Comparison of ENCODE assay signal across 8 cellular contexts in genomic region chr17:83081561-83082201, GRCh38. TPM values are rescaled to one million over a fixed set of nuclear protein-coding genes. Genes with fewer than 3 reads are reported as not detected.
DNase-seq lines count a peak whose midpoint lies in the region; TF ChIP-seq lines count a peak whose summit lies in the region.

No MANE protein-coding gene starts in this region.

- intact Hi-C loops in activated naive CD4-positive, alpha-beta T cell treated with anti-CD3 and anti-CD28 coated beads for 36 hours (cut with micrococcal nuclease), result loop anchor here (5.0 kb wide), 1 partner anchor 189 kb away; no protein-coding TSS in a partner anchor

- H3K9me3 Mint-ChIP-seq in activated naive CD4-positive, alpha-beta T cell treated with anti-CD3 and anti-CD28 coated beads for 36 hours, result no peaks in the 10 kb centered on the region

- H3K27ac ChIP-seq in coronary artery, result peak overlapping the region; percentile 94 to 98
- peak overlapping the region; percentile 78 for H3K27ac ChIP-seq in muscle layer of colon (ENCODE audit: low read depth, low read length)
- peak overlapping the region; percentile 44 for H3K27ac ChIP-seq in urinary bladder (ENCODE audit: low read depth)

- no peaks in the 10 kb centered on the region for H3K36me3 Mint-ChIP-seq in activated naive CD4-positive, alpha-beta T cell treated with anti-CD3 and anti-CD28 coated beads for 36 hours (ENCODE audit: low read depth)

- H3K4me1 ChIP-seq in muscle layer of colon (ENCODE audit: insufficient read depth, low read length) (peaks cover 30% of the 10 kb centered on the region), urinary bladder (ENCODE audit: insufficient read depth) (peaks cover 2% of the 10 kb centered on the region)

- H3K27ac Mint-ChIP-seq in activated naive CD4-positive, alpha-beta T cell treated with anti-CD3 and anti-CD28 coated beads for 36 hours, result no peak overlapping the region

- TF ChIP-seq CTCF in coronary artery (IDR thresholded peaks at IDR 0.05), result no peak

- no peaks in the 10 kb centered on the region for H3K9me3 ChIP-seq in muscle layer of colon (ENCODE audit: low read length)

- peaks cover 19% of the 10 kb centered on the region for H3K4me1 Mint-ChIP-seq in activated naive CD4-positive, alpha-beta T cell treated with anti-CD3 and anti-CD28 coated beads for 36 hours (ENCODE audit: low read depth)

- 57% methylated on average over 26 of the region's 26 CpGs for WGBS in urinary bladder

- peak overlapping the region; percentile 14 for H3K9ac ChIP-seq in muscle layer of colon (ENCODE audit: low read length)

- CTCF ChIA-PET in activated naive CD4-positive, alpha-beta T cell treated with anti-CD3 and anti-CD28 coated beads for 36 hours (lab: Charles Lee), result interaction anchor here (0.5 kb wide), 1 partner anchor 188 kb away, joined by 3 read pairs; no protein-coding TSS in a partner anchor

- no peak for DNase-seq in activated naive CD4-positive, alpha-beta T cell treated with anti-CD3 and anti-CD28 coated beads for 36 hours
- no peak for DNase-seq in activated naive CD4-positive, alpha-beta T cell treated with anti-CD3 and anti-CD28 coated beads, Interleukin-2, amount 50 U/mL, for 16 hours
- DNase-seq in coronary artery (ENCODE audit: low spot score) (no peak), GDM1 (lab: John Stamatoyannopoulos, UW) (no peak), SKM-1 treated with dmso at 0.1 percent for 144 hours (lab: John Stamatoyannopoulos, UW; ENCODE audit: unreplicated experiment) (no peak)
- DNase-seq in stimulated activated CD4-positive, alpha-beta T cell treated with anti-CD3 and anti-CD28 coated beads, Interleukin-12 subunit alpha, Interleukin-12 subunit beta, amount 100 ng/mL, for 4 hours, result no peak

- H3K36me3 ChIP-seq in muscle layer of colon (ENCODE audit: insufficient read depth, low read length) (no peaks in the 10 kb centered on the region), urinary bladder (ENCODE audit: insufficient read depth) (no peaks in the 10 kb centered on the region)

- peak overlapping the region; percentile 51 for H3K4me3 Mint-ChIP-seq in activated naive CD4-positive, alpha-beta T cell treated with anti-CD3 and anti-CD28 coated beads for 36 hours

- peaks cover 0 to 5% of the 10 kb centered on the region in 2 donors for H3K27me3 ChIP-seq in muscle layer of colon (ENCODE audit: control insufficient read depth in 1 of 2, insufficient read depth in 2 of 2, low read length in 2 of 2)

- H3K4me3 ChIP-seq in coronary artery (peak overlapping the region; percentile 83), muscle layer of colon (ENCODE audit: low read depth in 1 of 2, low read length in 2 of 2) (peak overlapping the region; percentile 49 to 73), urinary bladder (ENCODE audit: low read depth, low read length) (peak overlapping the region; percentile 90)

- peaks cover 15% of the 10 kb centered on the region for H3K27me3 Mint-ChIP-seq in activated naive CD4-positive, alpha-beta T cell treated with anti-CD3 and anti-CD28 coated beads for 36 hours (ENCODE audit: low read depth)

RNA-seq across cellular contexts. Expression of gene METRNL, which starts 2.3 kb away (rescaled TPM):
- total RNA-seq in activated naive CD4-positive, alpha-beta T cell treated with anti-CD3 and anti-CD28 coated beads for 36 hours, result 10 to 100 TPM; 14.4 to 15.2 TPM
- total RNA-seq in urinary bladder, result 37.7 TPM
- polyA plus RNA-seq in urinary bladder, result 118 TPM

Comparison
In these comparisons a context has a peak if more than half of its experiments do, and no peak if none do; other contexts are left out.
1. H3K27ac ChIP-seq: peak in every context shown above with its lines; median percentile 96 in coronary artery; 78 in muscle layer of colon; 44 in urinary bladder.